In the genomic region with DNA sequence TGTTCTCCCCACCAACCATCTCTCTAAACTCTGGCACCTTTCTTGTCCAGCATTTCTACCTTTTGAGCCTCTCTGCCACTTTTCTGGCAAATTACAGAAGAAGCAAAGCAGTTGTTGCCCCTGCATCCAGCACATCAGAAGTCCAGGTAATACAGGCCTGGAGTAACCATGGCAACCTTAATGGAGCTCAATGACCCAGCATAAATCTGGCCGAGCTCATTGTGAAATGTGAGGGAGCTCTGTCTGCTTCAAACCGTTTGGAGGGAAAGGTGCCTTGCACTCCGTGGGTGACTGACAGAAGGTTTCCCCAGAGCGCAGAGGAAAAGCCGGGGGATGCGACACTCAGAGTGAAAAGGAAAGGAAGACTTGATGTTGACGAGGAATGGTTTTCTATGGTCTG, we compare ENCODE assay signal across 3 cellular contexts.
TF ChIP-seq lines count a peak whose summit lies in the region.

No MANE protein-coding gene starts in this region.

TF ChIP-seq in HepG2, 621 proteins besides CTCF, POLR2A, EP300 and RAD21:
- TF ChIP-seq ZBTB1 (CRISPR knock-in tag; IDR thresholded peaks at IDR 0.05; ENCODE audit: borderline replicate concordance): no peak
- peak; percentile 20; the same call in 1 of the 2 replicates for TF ChIP-seq RFX1 (IDR thresholded peaks at IDR 0.05)

TF ChIP-seq in K562, 482 proteins besides CTCF, POLR2A, EP300 and RAD21:
- no peak for TF ChIP-seq ZC3H11A (IDR thresholded peaks at IDR 0.05; ENCODE audit: low read depth, low read length)
- no peak for TF ChIP-seq NCOR1 (IDR thresholded peaks at IDR 0.05)
- no peak for TF ChIP-seq FOXK1 (CRISPR knock-in tag; IDR thresholded peaks at IDR 0.05; ENCODE audit: borderline replicate concordance)
- no peak for TF ChIP-seq NCOA1 (IDR thresholded peaks at IDR 0.05; ENCODE audit: low read depth)
- TF ChIP-seq RFX1 (IDR thresholded peaks at IDR 0.05): peak; percentile 85
- no peak for TF ChIP-seq ZFP30 (CRISPR knock-in tag; IDR thresholded peaks at IDR 0.05; ENCODE audit: borderline replicate concordance)

TF ChIP-seq in HEK293T, 16 proteins besides CTCF, POLR2A, EP300 and RAD21:
- no peak for TF ChIP-seq SP1 (IDR thresholded peaks at IDR 0.05)
- TF ChIP-seq TARDBP (IDR thresholded peaks at IDR 0.05): no peak
- no peak for TF ChIP-seq BHLHE40 (IDR thresholded peaks at IDR 0.05; ENCODE audit: borderline replicate concordance)
- TF ChIP-seq ARNT (IDR thresholded peaks at IDR 0.05): no peak
- TF ChIP-seq L3MBTL2 (conservative IDR thresholded peaks at IDR 0.05): no peak
- no peak for TF ChIP-seq CTBP1 (IDR thresholded peaks at IDR 0.05; ENCODE audit: borderline replicate concordance)
- no peak for TF ChIP-seq SUZ12 (IDR thresholded peaks at IDR 0.05)
- TF ChIP-seq HDGF (IDR thresholded peaks at IDR 0.05; ENCODE audit: borderline replicate concordance): no peak
- TF ChIP-seq ZNF384 (IDR thresholded peaks at IDR 0.05): no peak
- no peak for TF ChIP-seq FOXA1 (IDR thresholded peaks at IDR 0.05)
- TF ChIP-seq FOXK2 (IDR thresholded peaks at IDR 0.05): no peak
- no peak for TF ChIP-seq ELF4 (IDR thresholded peaks at IDR 0.05)
- no peak for TF ChIP-seq LEF1 (IDR thresholded peaks at IDR 0.05; ENCODE audit: borderline replicate concordance)
- no peak for TF ChIP-seq NFRKB (IDR thresholded peaks at IDR 0.05)
